ENCODE assay signal across 8 cellular contexts in genomic region chr21:42063578-42064521, GRCh38. TPM values are rescaled to one million over a fixed set of nuclear protein-coding genes. Genes with fewer than 3 reads are reported as not detected.
DNase-seq lines count a peak whose midpoint lies in the region; ATAC-seq and TF ChIP-seq lines count a peak whose summit lies in the region.

No MANE protein-coding gene starts in this region.

- TF ChIP-seq CTCF in PC-3 (conservative IDR thresholded peaks at IDR 0.05; ENCODE audit: low read depth, low read length): no peak

- intact Hi-C loops in PC-3 (cut with micrococcal nuclease): no loop called here

- H3K9me3 ChIP-seq in CD8-positive, alpha-beta memory T cell (ENCODE audit: low read length): no peaks in the 10 kb centered on the region
- H3K9me3 ChIP-seq in PC-3 (ENCODE audit: low read length): no peaks in the 10 kb centered on the region

- peak overlapping the region; percentile 63 for H3K27ac ChIP-seq in CD8-positive, alpha-beta memory T cell (ENCODE audit: low read depth, low read length)
- no peak overlapping the region for H3K27ac ChIP-seq in PC-3 (ENCODE audit: low read length)

- peak overlapping the region; percentile 13; the same call in 1 of the 2 replicates for H3K4me2 ChIP-seq in PC-3 (ENCODE audit: low read length)

- no peaks in the 10 kb centered on the region for H3K36me3 ChIP-seq in CD8-positive, alpha-beta memory T cell (ENCODE audit: insufficient read depth, low read length)
- H3K36me3 ChIP-seq in PC-3 (ENCODE audit: low read depth, low read length): no peaks in the 10 kb centered on the region

- H3K9ac ChIP-seq in PC-3 (ENCODE audit: low read length): no peak overlapping the region

- no peaks in the 10 kb centered on the region for H3F3A ChIP-seq in PC-3 (ENCODE audit: low read length, unreplicated experiment)

- H3K4me3 Mint-ChIP-seq in CD8-positive, alpha-beta memory T cell: peak overlapping the region; percentile 61 to 94 (median 88)
- peak overlapping the region; percentile 22 for H3K4me3 Mint-ChIP-seq in natural killer cell treated with Interleukin-12 subunit alpha and Interleukin-12 subunit beta and Interleukin-15 and Interleukin-18, amount 100 ng/mL, for 72 hours

- H3K27ac Mint-ChIP-seq in CD8-positive, alpha-beta memory T cell: peak overlapping the region; percentile 92 to 100 (median 99)
- H3K27ac Mint-ChIP-seq in natural killer cell treated with Interleukin-12 subunit alpha and Interleukin-12 subunit beta and Interleukin-15 and Interleukin-18, amount 100 ng/mL, for 72 hours: no peak overlapping the region

- H3K9me3 Mint-ChIP-seq in CD8-positive, alpha-beta memory T cell: no peaks in the 10 kb centered on the region
- no peaks in the 10 kb centered on the region for H3K9me3 Mint-ChIP-seq in natural killer cell treated with Interleukin-12 subunit alpha and Interleukin-12 subunit beta and Interleukin-15 and Interleukin-18, amount 100 ng/mL, for 72 hours

- H3K27me3 ChIP-seq in CD8-positive, alpha-beta memory T cell (ENCODE audit: insufficient read depth, low read length, poor library complexity, severe bottlenecking): no peaks in the 10 kb centered on the region
- no peaks in the 10 kb centered on the region for H3K27me3 ChIP-seq in PC-3 (ENCODE audit: low read length)

- peak; percentile 23 to 75 (median 56) for DNase-seq in CD8-positive, alpha-beta memory T cell
- DNase-seq in PC-3 (peak; percentile 56), NCI-H524 (lab: John Stamatoyannopoulos, UW) (no peak), AG08396 (ENCODE audit: low spot score) (no peak)
- peak; percentile 85 for DNase-seq in activated effector memory CD4-positive, alpha-beta T cell treated with anti-CD3 and anti-CD28 coated beads, Interleukin-2, amount 50 U/mL, for 16 hours
- no peak for DNase-seq in natural killer cell treated with Interleukin-12 subunit alpha and Interleukin-12 subunit beta and Interleukin-15 and Interleukin-18, amount 100 ng/mL, for 72 hours (ENCODE audit: low spot score)

- no peaks in the 10 kb centered on the region for H3K27me3 Mint-ChIP-seq in CD8-positive, alpha-beta memory T cell
- peaks cover 32 to 38% of the 10 kb centered on the region in 2 donors for H3K27me3 Mint-ChIP-seq in natural killer cell treated with Interleukin-12 subunit alpha and Interleukin-12 subunit beta and Interleukin-15 and Interleukin-18, amount 100 ng/mL, for 72 hours

- peak overlapping the region; percentile 84 for H3K4me3 ChIP-seq in CD8-positive, alpha-beta memory T cell (ENCODE audit: low read length)
- H3K4me3 ChIP-seq in PC-3 (ENCODE audit: low read length): no peak overlapping the region

- no peak overlapping the region for H2AFZ ChIP-seq in PC-3 (ENCODE audit: low read length)

- peaks cover 41 to 66% (median 53%) of the 10 kb centered on the region in 3 donors for H3K4me1 Mint-ChIP-seq in CD8-positive, alpha-beta memory T cell
- H3K4me1 Mint-ChIP-seq in natural killer cell treated with Interleukin-12 subunit alpha and Interleukin-12 subunit beta and Interleukin-15 and Interleukin-18, amount 100 ng/mL, for 72 hours (ENCODE audit: low read depth in 2 of 2): peaks cover 21 to 34% of the 10 kb centered on the region in 2 donors

- peaks cover 43% of the 10 kb centered on the region for H3K4me1 ChIP-seq in CD8-positive, alpha-beta memory T cell (ENCODE audit: insufficient read depth, low read length)
- H3K4me1 ChIP-seq in PC-3 (ENCODE audit: insufficient read depth, low read length): peaks cover 7% of the 10 kb centered on the region; the same call in 1 of the 2 replicates

- POLR2A ChIA-PET in CD8-positive, alpha-beta memory T cell (lab: Charles Lee): interaction anchor here (0.6 to 2.9 kb wide), 6 partner anchors 44 to 185 kb away, joined by 3 to 16 read pairs (median 7); partner anchors contain the start of genes PRDM15 and ZBTB21
- POLR2A ChIA-PET in PC-3 (lab: Charles Lee; ENCODE audit: unreplicated experiment): no interaction called here

- no TSS peak for BruUV-seq in PC-3 (replicated peaks; lab: Mats Ljungman, UMichigan)

- no peaks in the 10 kb centered on the region for H3K79me2 ChIP-seq in PC-3 (ENCODE audit: low read length)

- no peaks in the 10 kb centered on the region for H4K20me1 ChIP-seq in PC-3 (ENCODE audit: low read length)

- CTCF ChIA-PET in CD8-positive, alpha-beta memory T cell (lab: Charles Lee): interaction anchor here (0.8 to 2.6 kb wide), 8 partner anchors 14 to 175 kb away, joined by 3 to 13 read pairs (median 4); no protein-coding TSS in a partner anchor
- CTCF ChIA-PET in PC-3 (lab: Charles Lee): no interaction called here

- ATAC-seq in GM21390 (IDR thresholded peaks at IDR 0.05; ENCODE audit: unreplicated experiment) (peak; percentile 30), PC-3 (no peak), HG03045 (IDR thresholded peaks at IDR 0.05; ENCODE audit: unreplicated experiment) (no peak)
- no peak for ATAC-seq in natural killer cell treated with Interleukin-12 subunit alpha and Interleukin-12 subunit beta and Interleukin-15 and Interleukin-18, amount 100 ng/mL, for 72 hours

- peaks cover 0 to 4% (median 0%) of the 10 kb centered on the region in 3 donors for H3K36me3 Mint-ChIP-seq in CD8-positive, alpha-beta memory T cell
- no peaks in the 10 kb centered on the region for H3K36me3 Mint-ChIP-seq in natural killer cell treated with Interleukin-12 subunit alpha and Interleukin-12 subunit beta and Interleukin-15 and Interleukin-18, amount 100 ng/mL, for 72 hours

- no peaks in the 10 kb centered on the region for H3K9me2 ChIP-seq in PC-3 (replicated peaks; ENCODE audit: low read length)

RNA-seq across cellular contexts. Expression of gene UMODL1, which starts 7.3 kb away (rescaled TPM):
- under 1 TPM in 1 of 2 experiments, not detected in 1; 0.07 TPM for total RNA-seq in CD8-positive, alpha-beta memory T cell
- not detected for polyA plus RNA-seq in CD8-positive, alpha-beta memory T cell
- 0.58 TPM in 1 of 2 replicates, not detected in the other for total RNA-seq in PC-3 (2014; rRNA removed)
- not detected for total RNA-seq in natural killer cell treated with Interleukin-12 subunit alpha and Interleukin-12 subunit beta and Interleukin-15 and Interleukin-18, amount 100 ng/mL, for 72 hours

RNA-seq across cellular contexts. Expression of gene ZBTB21, which starts 53.7 kb away (rescaled TPM):
- 10 to 100 TPM; 39.0 to 43.6 TPM for total RNA-seq in CD8-positive, alpha-beta memory T cell
- polyA plus RNA-seq in CD8-positive, alpha-beta memory T cell: 5.9 TPM
- total RNA-seq in PC-3 (2014; rRNA removed): 8.1 and 9.2 TPM in 2 replicates
- 10 to 100 TPM; 13.0 to 20.4 TPM for total RNA-seq in natural killer cell treated with Interleukin-12 subunit alpha and Interleukin-12 subunit beta and Interleukin-15 and Interleukin-18, amount 100 ng/mL, for 72 hours

Comparison
In these comparisons a context has a peak if more than half of its experiments do, and no peak if none do; other contexts are left out.
1. DNase-seq: peak in CD8-positive, alpha-beta memory T cell (5 of 5), PC-3 (single experiment) and activated effector memory CD4-positive, alpha-beta T cell treated with anti-CD3 and anti-CD28 coated beads, Interleukin-2, amount 50 U/mL, for 16 hours (single experiment); none in natural killer cell treated with Interleukin-12 subunit alpha and Interleukin-12 subunit beta and Interleukin-15 and Interleukin-18, amount 100 ng/mL, for 72 hours (single experiment), NCI-H524 (0 of 2) and AG08396 (single experiment).
2. H3K27ac Mint-ChIP-seq: peak in CD8-positive, alpha-beta memory T cell (8 of 8); none in natural killer cell treated with Interleukin-12 subunit alpha and Interleukin-12 subunit beta and Interleukin-15 and Interleukin-18, amount 100 ng/mL, for 72 hours (0 of 2).